3 cellular contexts compared by ENCODE assay signal in the genomic region with DNA sequence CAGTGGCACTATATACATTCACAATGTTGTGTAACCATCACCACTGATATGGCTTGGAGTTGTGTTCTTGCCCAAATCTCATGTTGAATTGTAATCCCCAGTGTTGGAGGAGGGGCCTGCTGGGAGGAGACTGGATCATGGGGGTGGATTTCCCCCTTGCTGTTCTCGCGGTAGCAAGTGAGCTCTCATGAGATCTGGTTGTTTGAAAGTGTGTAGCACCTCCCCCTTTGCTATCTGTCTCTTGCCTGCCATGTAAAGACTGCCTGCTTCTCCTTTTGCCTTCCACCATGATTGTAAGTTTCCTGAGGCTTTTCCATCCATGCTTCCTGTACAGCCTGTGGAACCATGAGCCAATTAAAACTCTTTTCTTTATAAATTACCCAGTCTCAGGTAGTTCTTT. TPM values are rescaled to one million over a fixed set of nuclear protein-coding genes. Genes with fewer than 3 reads are reported as not detected.
"Had no signal": no experiment of that assay in that cellular context is flagged by ENCODE, and none has a peak within 500 bp of the region (broad histone marks: within the 10 kb centered on the region; RNA-seq: fewer than 3 reads in every experiment).

No MANE protein-coding gene starts in this region.

RNA-seq across cellular contexts. Expression of a gene that starts 17.1 kb away (rescaled TPM):
- total RNA-seq: GM23248, H4, HFFc6 had no signal
- polyA plus RNA-seq: GM23248 had no signal
